ENCODE assay signal across 8 cellular contexts in the genomic region with DNA sequence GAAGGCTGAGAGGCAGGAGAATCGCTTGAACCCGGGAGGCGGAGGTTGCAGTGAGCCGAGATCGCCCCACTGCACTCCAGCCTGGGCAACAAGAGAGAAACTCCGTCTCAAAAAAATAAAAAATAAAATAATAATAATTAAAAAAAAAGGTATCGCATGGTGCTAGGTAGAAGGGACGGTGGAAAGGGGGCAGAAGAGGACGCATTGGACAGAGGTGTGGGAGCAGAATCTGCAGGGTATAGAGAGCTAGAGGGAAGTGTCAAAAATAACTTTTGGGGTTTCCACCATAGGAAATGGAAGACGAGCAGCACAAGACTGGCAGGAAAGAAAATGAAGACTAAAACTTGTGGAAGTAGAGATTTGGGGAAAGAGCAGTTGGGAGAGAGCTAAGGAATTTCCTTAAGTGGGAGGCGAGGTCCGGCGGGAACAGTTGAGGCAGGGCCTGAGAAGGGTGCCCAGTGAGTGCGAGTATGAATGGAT. TPM values are rescaled to one million over a fixed set of nuclear protein-coding genes. Genes with fewer than 3 reads are reported as not detected.
DNase-seq lines count a peak whose midpoint lies in the region; ATAC-seq and TF ChIP-seq lines count a peak whose summit lies in the region.

No MANE protein-coding gene starts in this region.

- H3K27ac ChIP-seq in mesodermal cell (ENCODE audit: low read depth, low read length, severe bottlenecking): peak overlapping the region; percentile 98

- H3K9me3 ChIP-seq in mesodermal cell (ENCODE audit: control insufficient read depth, low read length): no peaks in the 10 kb centered on the region

- TF ChIP-seq CTCF in BJ (IDR thresholded peaks at IDR 0.05; ENCODE audit: insufficient read depth, low read depth, low read length) (no peak), cardiac fibroblast (IDR thresholded peaks at IDR 0.05; ENCODE audit: low read depth, low read length) (no peak)

- peaks cover 18% of the 10 kb centered on the region for H3K4me1 ChIP-seq in mesodermal cell (ENCODE audit: control insufficient read depth, insufficient read depth, low read length, poor library complexity, severe bottlenecking)

- H3K27me3 ChIP-seq in BJ (ENCODE audit: control insufficient read depth, insufficient read depth, low read length): no peaks in the 10 kb centered on the region

- H3K36me3 ChIP-seq in BJ (ENCODE audit: control insufficient read depth, insufficient read depth, low read length) (no peaks in the 10 kb centered on the region), mesodermal cell (ENCODE audit: control insufficient read depth, insufficient read depth, low read length) (no peaks in the 10 kb centered on the region)

- POLR2A ChIA-PET in BJ (lab: Charles Lee): no interaction called here

- ATAC-seq in GM18520 (IDR thresholded peaks at IDR 0.05; ENCODE audit: unreplicated experiment): no peak

- WGBS in mesodermal cell (ENCODE audit: insufficient coverage in 2 of 2), 2 experiments: 26 to 36% methylated on average over 8 to 11 of the region's 14 CpGs

- CTCF ChIA-PET in BJ (lab: Yijun Ruan, JAX): interaction anchor here (0.6 to 1.9 kb wide), 2 partner anchors 11 to 69 kb away, joined by 3 to 5 read pairs; partner anchors contain the start of gene MKRN2OS

- DNase-seq in BJ (ENCODE audit: low read depth) (no peak), cardiac fibroblast (ENCODE audit: low read depth in 2 of 2) (no peak), SIG-M5 treated with dmso at 0.1 percent for 504 hours (lab: John Stamatoyannopoulos, UW; ENCODE audit: unreplicated experiment) (no peak), inferior parietal cortex (ENCODE audit: extremely low spot score) (no peak)
- DNase-seq in Jurkat, Clone E6-1 (ENCODE audit: low read depth, low spot score): no peak
- DNase-seq in stimulated activated CD4-positive, alpha-beta T cell treated with anti-CD3 and anti-CD28 coated beads, Interleukin-15, amount 100 ng/mL, for 24 hours: no peak

- H3K4me3 ChIP-seq in BJ (ENCODE audit: low read depth, low read length) (peak overlapping the region; percentile 98), cardiac fibroblast (replicated peaks in 1 of 2; ENCODE audit: low read depth in 2 of 2, low read length in 2 of 2) (peak overlapping the region; percentile 54 to 91), mesodermal cell (ENCODE audit: extremely low read depth, insufficient read depth, low read length, poor library complexity, severe bottlenecking) (peak overlapping the region; percentile 94)
- H3K4me3 ChIP-seq in Jurkat, Clone E6-1 (ENCODE audit: low read length): peak overlapping the region; percentile 69

RNA-seq across cellular contexts. Expression of gene MKRN2, which starts 0.6 kb away (rescaled TPM):
- 49.2 and 56.2 TPM in 2 replicates for polyA plus RNA-seq in BJ (2011; rRNA removed)
- polyA minus RNA-seq in BJ (2011; rRNA and poly(A)+ RNA removed): 24.1 and 45.8 TPM in 2 replicates
- 37.8 TPM for polyA plus RNA-seq in Jurkat, Clone E6-1 (2012; ENCODE audit: insufficient read depth, insufficient read length)
- polyA plus RNA-seq in mesodermal cell (2013, experiment 1 of 2): 34.0 TPM
- 28.6 TPM for polyA plus RNA-seq in mesodermal cell (2013, experiment 2 of 2)

RNA-seq across cellular contexts. Expression of gene MKRN2OS, which starts 11.0 kb away (rescaled TPM):
- polyA plus RNA-seq in BJ (2011; rRNA removed): not detected in 2 replicates
- not detected in 2 replicates for polyA minus RNA-seq in BJ (2011; rRNA and poly(A)+ RNA removed)
- not detected for polyA plus RNA-seq in Jurkat, Clone E6-1 (2012; ENCODE audit: insufficient read depth, insufficient read length)
- polyA plus RNA-seq in mesodermal cell (2013, experiment 1 of 2): not detected
- polyA plus RNA-seq in mesodermal cell (2013, experiment 2 of 2): not detected
